In the genomic region with DNA sequence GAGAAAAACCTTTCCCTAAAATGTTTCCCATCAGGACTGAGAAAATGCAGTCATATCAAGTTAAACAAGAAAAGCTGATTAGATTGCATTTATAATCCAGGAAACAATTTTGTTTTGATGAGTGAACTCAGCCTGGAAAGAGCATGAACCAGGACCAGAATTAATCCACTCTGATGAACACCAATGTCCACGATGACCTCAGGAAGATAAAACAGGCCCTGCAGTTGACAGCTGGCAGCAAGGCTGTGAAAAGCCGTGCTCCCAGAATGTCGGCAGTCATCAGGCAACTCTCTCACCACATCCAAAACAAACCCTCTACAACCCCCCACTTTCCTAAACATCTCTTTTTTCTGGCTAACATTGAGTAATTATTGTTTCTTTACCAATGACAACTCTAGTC, we compare ENCODE assay signal across 36 cellular contexts.
"Had no signal": no experiment of that assay in that cellular context is flagged by ENCODE, and none has a peak within 500 bp of the region (broad histone marks: within the 10 kb centered on the region; RNA-seq: fewer than 3 reads in every experiment).

No MANE protein-coding gene starts in this region.

- H3K4me3 ChIP-seq: adrenal gland, body of pancreas, breast epithelium, MG63, SJCRH30 had no signal

- H3K9me3 ChIP-seq: adrenal gland, body of pancreas, breast epithelium, MG63, SJCRH30 had no signal

- H3K27ac Mint-ChIP-seq: activated CD4-positive, alpha-beta T cell treated with anti-CD3 and anti-CD28 coated beads for 36 hours; activated CD4-positive, alpha-beta T cell treated with anti-CD3 and anti-CD28 coated beads, Interleukin-2, amount 10 ng/mL, durations not matched to agents 7 days and 5 days; activated CD8-positive, alpha-beta T cell treated with anti-CD3 and anti-CD28 coated beads, Interleukin-2, amount 10 ng/mL, durations not matched to agents 7 days and 5 days; activated naive CD4-positive, alpha-beta T cell treated with anti-CD3 and anti-CD28 coated beads for 36 hours; activated naive CD4-positive, alpha-beta T cell treated with anti-CD3 and anti-CD28 coated beads, Interleukin-2, amount 50 U/mL, for 72 hours; activated T-helper 1 cell treated with anti-CD3 and anti-CD28 coated beads, Interleukin-12 subunit alpha, Interleukin-12 subunit beta, Interleukin-2, Interleukin-4 antibody, amounts not matched to agents 30 ng/mL and 10 ng/mL and 1 ng/mL, durations not matched to agents 14 hours and 24 hours and 36 hours; WTC11 had no signal

- FAIRE-seq: astrocyte had no signal

- H3K27ac ChIP-seq: adrenal gland, body of pancreas, breast epithelium, SJCRH30 had no signal

- H3K4me3 Mint-ChIP-seq: activated CD4-positive, alpha-beta T cell treated with anti-CD3 and anti-CD28 coated beads for 36 hours; activated CD4-positive, alpha-beta T cell treated with anti-CD3 and anti-CD28 coated beads, Interleukin-2, amount 10 ng/mL, durations not matched to agents 7 days and 5 days; activated CD8-positive, alpha-beta T cell treated with anti-CD3 and anti-CD28 coated beads, Interleukin-2, amount 10 ng/mL, durations not matched to agents 7 days and 5 days; activated naive CD4-positive, alpha-beta T cell treated with anti-CD3 and anti-CD28 coated beads for 36 hours; activated T-cell treated with anti-CD3 and anti-CD28 coated beads, Interleukin-2, amount 50 U/mL, for 4 hours; activated T-helper 1 cell treated with anti-CD3 and anti-CD28 coated beads, Interleukin-12 subunit alpha, Interleukin-12 subunit beta, Interleukin-2, Interleukin-4 antibody, amounts not matched to agents 30 ng/mL and 10 ng/mL and 1 ng/mL, durations not matched to agents 14 hours and 24 hours and 36 hours; WTC11 had no signal

- H3K9me3 Mint-ChIP-seq: activated CD4-positive, alpha-beta T cell treated with anti-CD3 and anti-CD28 coated beads, Interleukin-2, amount 10 ng/mL, durations not matched to agents 7 days and 5 days; activated naive CD4-positive, alpha-beta T cell treated with anti-CD3 and anti-CD28 coated beads for 36 hours; activated T-helper 1 cell treated with anti-CD3 and anti-CD28 coated beads, Interleukin-12 subunit alpha, Interleukin-12 subunit beta, Interleukin-2, Interleukin-4 antibody, amounts not matched to agents 30 ng/mL and 10 ng/mL and 1 ng/mL, durations not matched to agents 14 hours and 24 hours and 36 hours; WTC11 had no signal

- DNase-seq: activated CD4-positive, alpha-beta T cell treated with anti-CD3 and anti-CD28 coated beads for 36 hours; activated CD4-positive, alpha-beta T cell treated with anti-CD3 and anti-CD28 coated beads, Interleukin-2, amount 10 ng/mL, durations not matched to agents 7 days and 5 days; activated CD4-positive, alpha-beta T cell treated with anti-CD3 and anti-CD28 coated beads, Interleukin-2, amount 50 U/mL, for 48 hours; activated CD8-positive, alpha-beta T cell treated with anti-CD3 and anti-CD28 coated beads, Interleukin-2, amount 10 ng/mL, durations not matched to agents 7 days and 5 days; activated gamma-delta T cell treated with Interleukin-2 at 50 U/mL for 16 hours; activated naive CD4-positive, alpha-beta T cell treated with anti-CD3 and anti-CD28 coated beads for 36 hours; activated T-cell treated with anti-CD3 and anti-CD28 coated beads for 4 hours; activated T-cell treated with anti-CD3 and anti-CD28 coated beads, Interleukin-2, amount 50 U/mL, for 4 hours; adrenal gland; body of pancreas; Kasumi-1; KG1; MG63; NCI-H1092; NCI-H1436 treated with DMSO at 0.1 percent for 48 hours; NCI-H187 treated with DMSO at 0.1 percent for 48 hours; NCI-H2081; NCI-H2171 treated with DMSO at 0.1 percent for 48 hours; NCI-H2227 treated with DMSO at 0.1 percent for 48 hours; NCI-H446; NCI-H510A treated with DMSO at 0.1 percent for 48 hours; NCI-H526 treated with DMSO at 0.1 percent for 48 hours; NCI-H774; SHP77; SJCRH30; SW 1271; T-helper 1 cell; T-helper 2 cell; T1000 had no signal

- H3K4me1 Mint-ChIP-seq: activated CD4-positive, alpha-beta T cell treated with anti-CD3 and anti-CD28 coated beads for 36 hours; activated CD4-positive, alpha-beta T cell treated with anti-CD3 and anti-CD28 coated beads, Interleukin-2, amount 10 ng/mL, durations not matched to agents 7 days and 5 days had no signal

- H3K36me3 ChIP-seq: adrenal gland, breast epithelium, MG63, SJCRH30 had no signal

- H3K27me3 ChIP-seq: adrenal gland, body of pancreas, breast epithelium, MG63 had no signal

- ATAC-seq: activated CD4-positive, alpha-beta T cell treated with anti-CD3 and anti-CD28 coated beads for 36 hours; activated CD4-positive, CD25-positive, alpha-beta regulatory T cell treated with anti-CD3 and anti-CD28 coated beads, Interleukin-2, amount 50 U/mL, for 24 hours; activated CD8-positive, alpha-beta T cell treated with anti-CD3 and anti-CD28 coated beads, Interleukin-2, amount 10 ng/mL, durations not matched to agents 7 days and 5 days; activated naive CD4-positive, alpha-beta T cell treated with anti-CD3 and anti-CD28 coated beads, Interleukin-2, amount 50 U/mL, for 72 hours; activated T-cell treated with anti-CD3 and anti-CD28 coated beads, Interleukin-2, amount 50 U/mL, for 4 hours; body of pancreas; Panc1; WTC11 had no signal

- H3K4me1 ChIP-seq: adrenal gland, body of pancreas, breast epithelium, SJCRH30 had no signal

- H3K36me3 Mint-ChIP-seq: activated naive CD4-positive, alpha-beta T cell treated with anti-CD3 and anti-CD28 coated beads, Interleukin-2, amount 50 U/mL, for 72 hours; WTC11 had no signal
